12 cellular contexts compared by ENCODE assay signal in the genomic region with DNA sequence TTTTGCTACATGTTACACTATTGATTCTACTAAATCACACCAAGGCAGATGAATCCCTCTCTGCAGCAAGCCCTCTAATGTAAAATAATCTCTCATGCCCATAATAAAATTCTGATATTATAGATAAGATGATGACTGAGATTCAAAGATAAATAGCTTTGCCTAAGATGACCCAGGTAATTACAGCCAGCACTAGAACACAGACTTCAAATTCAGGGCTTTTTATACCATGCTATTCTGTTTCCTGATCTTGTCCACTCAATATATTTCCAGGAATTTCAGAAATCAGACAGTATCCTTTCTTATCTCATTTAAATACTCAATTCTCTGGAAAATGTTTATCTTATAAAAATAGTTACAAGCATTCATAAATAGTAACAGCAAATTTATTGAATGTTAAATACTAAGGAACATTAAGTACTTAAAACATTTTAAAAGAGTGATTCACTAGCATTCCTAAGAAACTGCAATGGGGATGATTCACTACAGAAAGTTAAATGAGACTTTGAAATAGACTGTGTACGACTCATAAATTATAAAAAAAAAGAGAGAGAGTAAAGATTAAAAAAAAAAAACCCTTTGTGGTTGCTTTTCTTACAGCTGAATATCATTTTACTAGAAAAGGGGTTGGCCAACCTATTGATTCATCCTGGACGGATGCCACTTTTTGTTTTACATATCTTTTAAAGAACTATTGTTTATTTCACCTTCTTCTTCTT. TPM values are rescaled to one million over a fixed set of nuclear protein-coding genes. Genes with fewer than 3 reads are reported as not detected.
A peak's percentile ranks its signal among the peaks of the same experiment; 100 is the strongest.
DNase-seq lines count a peak whose midpoint lies in the region; ATAC-seq, FAIRE-seq and TF ChIP-seq lines count a peak whose summit lies in the region.
"Had no signal": no experiment of that assay in that cellular context is flagged by ENCODE, and none has a peak within 500 bp of the region (broad histone marks: within the 10 kb centered on the region; RNA-seq: fewer than 3 reads in every experiment).

No MANE protein-coding gene starts in this region.

- BruUV-seq in HepG2 (replicated peaks; lab: Mats Ljungman, UMichigan): no TSS peak

- H3K4me3 ChIP-seq in BJ (ENCODE audit: low read depth, low read length) (no peak overlapping the region), LNCaP clone FGC (ENCODE audit: low read depth, low read length) (no peak overlapping the region), brain microvascular endothelial cell (ENCODE audit: low read depth, low read length) (no peak overlapping the region), HAP-1 (no peak overlapping the region), HepG2 (replicated peaks in 1 of 3; ENCODE audit: insufficient read depth in 1 of 3, low read depth in 2 of 3, low read length in 3 of 3) (no peak overlapping the region)
- H3K4me3 ChIP-seq in naive thymus-derived CD4-positive, alpha-beta T cell (ENCODE audit: low read length): no peak overlapping the region

- intact Hi-C loops in naive thymus-derived CD4-positive, alpha-beta T cell (cut with micrococcal nuclease): loop anchor here (2.0 to 5.0 kb wide), 3 partner anchors 46 to 256 kb away; partner anchors contain the start of gene NUDT6 (in 1 of the 2)
- intact Hi-C loops in HepG2 (cut with micrococcal nuclease; ENCODE audit: unreplicated experiment): no loop called here

- 6% methylated on average over 2 of the region's 2 CpGs for WGBS in HepG2 (ENCODE audit: low lambda C conversion rate)

- H3K27ac ChIP-seq in brain microvascular endothelial cell (no peak overlapping the region), HepG2 (ENCODE audit: extremely low read length, insufficient read depth, low read length) (no peak overlapping the region)
- H3K27ac ChIP-seq in naive thymus-derived CD4-positive, alpha-beta T cell (ENCODE audit: low read depth, low read length): no peak overlapping the region
- H3K27ac ChIP-seq: WERI-Rb-1 had no signal

- H3K36me3 ChIP-seq in BJ (ENCODE audit: control insufficient read depth, insufficient read depth, low read length) (no peaks in the 10 kb centered on the region), brain microvascular endothelial cell (replicated peaks) (no peaks in the 10 kb centered on the region), HAP-1 (replicated peaks) (no peaks in the 10 kb centered on the region), HepG2 (replicated peaks in 1 of 2; ENCODE audit: control insufficient read depth in 1 of 2, insufficient read depth in 2 of 2, low read length in 2 of 2) (no peaks in the 10 kb centered on the region)
- H3K36me3 ChIP-seq in naive thymus-derived CD4-positive, alpha-beta T cell (ENCODE audit: control insufficient read depth in 2 of 3, insufficient read depth in 3 of 3, low read length in 3 of 3): no peaks in the 10 kb centered on the region
- H3K36me3 ChIP-seq: WERI-Rb-1 had no signal

- TF ChIP-seq CTCF in BJ (IDR thresholded peaks at IDR 0.05; ENCODE audit: insufficient read depth, low read depth, low read length) (no peak), LNCaP clone FGC (IDR thresholded peaks at IDR 0.05; ENCODE audit: control insufficient read depth, extremely low read depth, insufficient read depth) (no peak), brain microvascular endothelial cell (IDR thresholded peaks at IDR 0.05; ENCODE audit: low read depth, low read length, missing control alignments) (no peak), HepG2 (CRISPR knock-in tag; IDR thresholded peaks at IDR 0.05) (no peak)

- H3K4me1 Mint-ChIP-seq in naive thymus-derived CD4-positive, alpha-beta T cell: peaks cover 13 to 75% (median 31%) of the 10 kb centered on the region in 7 donors

- CTCF ChIA-PET in BJ (lab: Yijun Ruan, JAX): interaction anchor here (0.9 to 1.0 kb wide), 2 partner anchors 64 to 111 kb away, joined by 3 to 4 read pairs; no protein-coding TSS in a partner anchor
- CTCF ChIA-PET in naive thymus-derived CD4-positive, alpha-beta T cell (lab: Charles Lee): no interaction called here
- CTCF ChIA-PET in HepG2 (lab: Yijun Ruan, JAX; ENCODE audit: low intra/inter-chr PET ratio, low total read pairs): no interaction called here

- H3K27ac Mint-ChIP-seq in naive thymus-derived CD4-positive, alpha-beta T cell: peak overlapping the region in 4 of 9 donors; percentile 28 to 79 (median 66)

- in situ Hi-C loops in brain microvascular endothelial cell (cut with HindIII; ENCODE audit: low pct_ligation_motif_present, low sequenced_read_pairs) (no loop called here), HAP-1 (cut with MboI; ENCODE audit: low sequenced_read_pairs) (no loop called here), HepG2 (cut with HindIII; ENCODE audit: extremely low pct_ligation_motif_present, low pct_unique_long_range_greater_than_20kb) (no loop called here)

- no peak for TF ChIP-seq EP300 in HepG2 (IDR thresholded peaks at IDR 0.05; ENCODE audit: low read depth in 2 of 2, low read length in 2 of 2)
- TF ChIP-seq EP300 in HepG2 (CRISPR knock-in tag; IDR thresholded peaks at IDR 0.05; ENCODE audit: borderline replicate concordance): no peak

- peak; percentile 32 for ATAC-seq in naive thymus-derived CD4-positive, alpha-beta T cell
- ATAC-seq in HepG2: no peak
- ATAC-seq in HG03095 (IDR thresholded peaks at IDR 0.05; ENCODE audit: unreplicated experiment): no peak

- H3K9ac ChIP-seq in HepG2 (ENCODE audit: insufficient read depth, low read depth, low read length): no peak overlapping the region

- peaks cover 0 to 4% (median 0%) of the 10 kb centered on the region in 11 donors for H3K9me3 Mint-ChIP-seq in naive thymus-derived CD4-positive, alpha-beta T cell

- no peak overlapping the region for H3K4me2 ChIP-seq in HepG2 (ENCODE audit: low read depth, low read length)

- H3K4me3 Mint-ChIP-seq in naive thymus-derived CD4-positive, alpha-beta T cell: peak overlapping the region in 1 of 10 donors; percentile 60

- H3K27me3 ChIP-seq in BJ (ENCODE audit: control insufficient read depth, insufficient read depth, low read length): no peaks in the 10 kb centered on the region
- no peaks in the 10 kb centered on the region for H3K27me3 ChIP-seq in brain microvascular endothelial cell (replicated peaks)
- H3K27me3 ChIP-seq in naive thymus-derived CD4-positive, alpha-beta T cell (ENCODE audit: control insufficient read depth in 2 of 2, insufficient read depth in 2 of 2, low read length in 2 of 2): no peaks in the 10 kb centered on the region
- no peaks in the 10 kb centered on the region for H3K27me3 ChIP-seq in HAP-1 (ENCODE audit: low read depth)
- H3K27me3 ChIP-seq in HepG2 (ENCODE audit: control insufficient read depth in 1 of 2, insufficient read depth in 2 of 2, low read length in 2 of 2): peaks cover 1 to 15% of the 10 kb centered on the region in 2 experiments; a peak in 3 of 5 replicates

- H3K27me3 Mint-ChIP-seq in naive thymus-derived CD4-positive, alpha-beta T cell: no peaks in the 10 kb centered on the region

- no peak for TF ChIP-seq RAD21 in HepG2 (CRISPR knock-in tag; IDR thresholded peaks at IDR 0.05)

- peaks cover 0 to 3% of the 10 kb centered on the region in 2 donors for H3K4me1 ChIP-seq in naive thymus-derived CD4-positive, alpha-beta T cell (ENCODE audit: control insufficient read depth in 2 of 2, insufficient read depth in 2 of 2, low read length in 2 of 2)
- H3K4me1 ChIP-seq in HAP-1 (peaks cover 3% of the 10 kb centered on the region; the same call in 1 of the 2 replicates), HepG2 (ENCODE audit: insufficient read depth, low read length) (no peaks in the 10 kb centered on the region)

- H3K9me3 ChIP-seq in naive thymus-derived CD4-positive, alpha-beta T cell (ENCODE audit: control insufficient read depth in 2 of 3, low read length in 3 of 3): no peaks in the 10 kb centered on the region
- H3K9me3 ChIP-seq in HAP-1: no peaks in the 10 kb centered on the region
- H3K9me3 ChIP-seq in HepG2 (ENCODE audit: low read length): no peaks in the 10 kb centered on the region

- no peaks in the 10 kb centered on the region for H4K20me1 ChIP-seq in HepG2 (ENCODE audit: insufficient read depth, low read length)

- POLR2A ChIA-PET in BJ (lab: Charles Lee) (no interaction called here), HepG2 (lab: Yijun Ruan, JAX) (no interaction called here)
- POLR2A ChIA-PET in naive thymus-derived CD4-positive, alpha-beta T cell (lab: Charles Lee): no interaction called here

- FAIRE-seq in HepG2 (lab: Jason Lieb, UNC): no peak

- H3K79me2 ChIP-seq in HepG2 (ENCODE audit: insufficient read depth, low read length): no peaks in the 10 kb centered on the region

- peaks cover 0 to 6% (median 0%) of the 10 kb centered on the region in 5 donors for H3K36me3 Mint-ChIP-seq in naive thymus-derived CD4-positive, alpha-beta T cell

- no peak for TF ChIP-seq POLR2A in HepG2 (IDR thresholded peaks at IDR 0.05; ENCODE audit: insufficient read depth in 1 of 2, low read depth in 2 of 2, low read length in 2 of 2)

- DNase-seq in BJ (ENCODE audit: low read depth): peak; percentile 96
- peak; percentile 76 for DNase-seq in LNCaP clone FGC (ENCODE audit: low read depth)
- peak; percentile 79 for DNase-seq in brain microvascular endothelial cell
- peak in 2 of 9 donors; percentile 0 to 12 for DNase-seq in naive thymus-derived CD4-positive, alpha-beta T cell
- no peak for DNase-seq in NCI-H526 treated with DMSO at 0.1 percent for 48 hours (lab: John Stamatoyannopoulos, UW)
- DNase-seq in HAP-1 (ENCODE audit: low spot score in 2 of 2): no peak
- no peak for DNase-seq in HepG2 (ENCODE audit: low spot score)
- DNase-seq: NCI-H2081 treated with DMSO at 0.1 percent for 48 hours, WERI-Rb-1 had no signal

- no peak overlapping the region for H2AFZ ChIP-seq in HepG2 (ENCODE audit: low read length)

RNA-seq across cellular contexts. Expression of gene IL21, which starts 45.8 kb away (rescaled TPM):
- polyA plus RNA-seq in BJ (2011; rRNA removed) (not detected in 2 replicates), HepG2 (2011; rRNA removed) (not detected in 2 replicates)
- not detected in 2 replicates for polyA minus RNA-seq in BJ (2011; rRNA and poly(A)+ RNA removed)
- 1 to 10 TPM in 1 of 5 experiments, not detected in 4; 7.3 TPM for total RNA-seq in naive thymus-derived CD4-positive, alpha-beta T cell
- not detected for polyA plus RNA-seq in naive thymus-derived CD4-positive, alpha-beta T cell
- total RNA-seq in HepG2 (2016; rRNA removed; fragmentation: Illumina TruSeq; extraction: Trizol): not detected in 2 replicates
- total RNA-seq in HepG2 (2016; cell fraction: cytosol; rRNA removed; fragmentation: Illumina TruSeq; extraction: Trizol; ENCODE audit: low read depth): not detected in 2 replicates
- total RNA-seq in HepG2 (2016; cell fraction: insoluble cytoplasmic fraction; rRNA removed; fragmentation: Illumina TruSeq; extraction: Trizol): not detected in 2 replicates
- not detected in 2 replicates for total RNA-seq in HepG2 (2016; cell fraction: membrane; rRNA removed; fragmentation: Illumina TruSeq; extraction: Trizol)
- not detected in 2 replicates for total RNA-seq in HepG2 (2016; cell fraction: nucleus; rRNA removed; fragmentation: Illumina TruSeq; extraction: Trizol)
- not detected in 2 replicates for polyA plus RNA-seq in HepG2 (2011; cell fraction: cytosol; rRNA removed)
- polyA plus RNA-seq in HepG2 (2011; cell fraction: nucleus; rRNA removed): not detected in 2 replicates
- not detected in 2 replicates for polyA plus RNA-seq in HepG2 (2012)
- not detected in 2 replicates for polyA plus RNA-seq in HepG2 (2016; cell fraction: cytosol; fragmentation: Illumina TruSeq; extraction: Trizol; ENCODE audit: low read depth)
- polyA plus RNA-seq in HepG2 (2016; cell fraction: insoluble cytoplasmic fraction; fragmentation: Illumina TruSeq; extraction: Trizol; ENCODE audit: low read depth): not detected in 2 replicates
- polyA plus RNA-seq in HepG2 (2016; cell fraction: membrane; fragmentation: Illumina TruSeq; extraction: Trizol; ENCODE audit: low read depth): not detected in 2 replicates
- polyA plus RNA-seq in HepG2 (2016; cell fraction: nucleus; fragmentation: Illumina TruSeq; extraction: Trizol; ENCODE audit: insufficient read depth, low read depth): not detected in 2 replicates
- not detected in 2 replicates for polyA minus RNA-seq in HepG2 (2011; rRNA and poly(A)+ RNA removed; ENCODE audit: low replicate concordance)
- not detected in 2 replicates for polyA minus RNA-seq in HepG2 (2011; cell fraction: cytosol; rRNA and poly(A)+ RNA removed)
- polyA minus RNA-seq in HepG2 (2011; cell fraction: nucleus; rRNA and poly(A)+ RNA removed): not detected in 2 replicates
- total RNA-seq: subcutaneous adipose tissue had no signal
- polyA plus RNA-seq: esophagus had no signal

Comparison
In these comparisons a context has a peak if more than half of its experiments do, and no peak if none do; other contexts are left out.
1. DNase-seq: peak in BJ (single experiment), LNCaP clone FGC (single experiment) and brain microvascular endothelial cell (single experiment); none in NCI-H526 treated with DMSO at 0.1 percent for 48 hours (single experiment), HAP-1 (0 of 2) and HepG2 (single experiment).